18 cellular contexts compared by ENCODE assay signal in genomic region chr2:146240376-146240775, GRCh38.
"Had no signal": no experiment of that assay in that cellular context is flagged by ENCODE, and none has a peak within 500 bp of the region (broad histone marks: within the 10 kb centered on the region; RNA-seq: fewer than 3 reads in every experiment).

No MANE protein-coding gene starts in this region.

- H3K9me3 Mint-ChIP-seq: activated CD4-positive, alpha-beta memory T cell treated with anti-CD3 and anti-CD28 coated beads for 36 hours; activated naive CD8-positive, alpha-beta T cell treated with anti-CD3 and anti-CD28 coated beads for 36 hours; memory B cell; nephron progenitor cell had no signal

- H3K36me3 Mint-ChIP-seq: activated CD4-positive, alpha-beta memory T cell treated with anti-CD3 and anti-CD28 coated beads for 36 hours; activated naive CD8-positive, alpha-beta T cell treated with anti-CD3 and anti-CD28 coated beads for 36 hours; immature natural killer cell; memory B cell had no signal

- H3K36me3 ChIP-seq: colonic mucosa, thoracic aorta had no signal

- ATAC-seq: activated T-cell treated with anti-CD3 and anti-CD28 coated beads, Interleukin-2, amount 50 U/mL, for 72 hours; stimulated activated naive CD8-positive, alpha-beta T cell treated with anti-CD3 and anti-CD28 coated beads, Interleukin-15, amount 100 ng/mL, for 72 hours had no signal

- H3K4me3 Mint-ChIP-seq: activated CD4-positive, alpha-beta memory T cell treated with anti-CD3 and anti-CD28 coated beads for 36 hours; activated naive CD8-positive, alpha-beta T cell treated with anti-CD3 and anti-CD28 coated beads for 36 hours; activated T-cell treated with anti-CD3 and anti-CD28 coated beads, Interleukin-2, amount 50 U/mL, for 72 hours; memory B cell; nephron progenitor cell; stimulated activated naive CD8-positive, alpha-beta T cell treated with anti-CD3 and anti-CD28 coated beads, Interleukin-15, amount 100 ng/mL, for 72 hours had no signal

- H3K27me3 ChIP-seq: colonic mucosa had no signal

- H3K27ac Mint-ChIP-seq: activated CD4-positive, alpha-beta memory T cell treated with anti-CD3 and anti-CD28 coated beads for 36 hours; activated naive CD8-positive, alpha-beta T cell treated with anti-CD3 and anti-CD28 coated beads for 36 hours; activated T-cell treated with anti-CD3 and anti-CD28 coated beads, Interleukin-2, amount 50 U/mL, for 72 hours; immature natural killer cell; memory B cell; nephron progenitor cell had no signal

- H3K27me3 Mint-ChIP-seq: activated CD4-positive, alpha-beta memory T cell treated with anti-CD3 and anti-CD28 coated beads for 36 hours; activated naive CD8-positive, alpha-beta T cell treated with anti-CD3 and anti-CD28 coated beads for 36 hours; memory B cell; stimulated activated naive CD8-positive, alpha-beta T cell treated with anti-CD3 and anti-CD28 coated beads, Interleukin-15, amount 100 ng/mL, for 72 hours had no signal

- H3K4me1 Mint-ChIP-seq: activated naive CD8-positive, alpha-beta T cell treated with anti-CD3 and anti-CD28 coated beads for 36 hours; memory B cell; nephron progenitor cell; stimulated activated naive CD8-positive, alpha-beta T cell treated with anti-CD3 and anti-CD28 coated beads, Interleukin-15, amount 100 ng/mL, for 72 hours had no signal

- H3K4me3 ChIP-seq: colonic mucosa, thoracic aorta had no signal

- H3K27ac ChIP-seq: colonic mucosa, epithelial cell of prostate, thoracic aorta, VCaP had no signal

- DNase-seq: activated CD4-positive, alpha-beta memory T cell treated with anti-CD3 and anti-CD28 coated beads for 36 hours; activated CD8-positive, alpha-beta memory T cell treated with anti-CD3 and anti-CD28 coated beads, Interleukin-2, amount 50 U/mL, for 4 hours; activated gamma-delta T cell treated with Interleukin-2 at 50 U/mL for 16 hours; activated naive CD8-positive, alpha-beta T cell treated with anti-CD3 and anti-CD28 coated beads for 36 hours; activated T-cell treated with anti-CD3 and anti-CD28 coated beads, Interleukin-2, amount 50 U/mL, for 72 hours; aorta; colonic mucosa; effector CD4-positive, alpha-beta T cell; immature natural killer cell; left cardiac atrium; nephron progenitor cell; stimulated activated CD4-positive, alpha-beta T cell treated with anti-CD3 and anti-CD28 coated beads, Interleukin-4, amount 100 ng/mL, for 24 hours; stimulated activated naive CD8-positive, alpha-beta T cell treated with anti-CD3 and anti-CD28 coated beads, Interleukin-15, amount 100 ng/mL, for 72 hours; T-helper 9 cell had no signal

- H3K9me3 ChIP-seq: colonic mucosa, thoracic aorta had no signal

- H3K4me1 ChIP-seq: colonic mucosa had no signal
